Comparison of ENCODE assay signal across 23 cellular contexts in genomic region chr7:78441737-78442136, GRCh38.
DNase-seq lines count a peak whose midpoint lies in the region; ATAC-seq and TF ChIP-seq lines count a peak whose summit lies in the region.
"Had no signal": no experiment of that assay in that cellular context is flagged by ENCODE, and none has a peak within 500 bp of the region (broad histone marks: within the 10 kb centered on the region; RNA-seq: fewer than 3 reads in every experiment).

No MANE protein-coding gene starts in this region.

- no peaks in the 10 kb centered on the region for H3K79me1 ChIP-seq in H9 (ENCODE audit: insufficient read depth, low read depth, low read length, poor library complexity, severe bottlenecking)
- H3K79me1 ChIP-seq in mesendoderm (ENCODE audit: low read length), result no peaks in the 10 kb centered on the region

- H3T11ph ChIP-seq in H9 (ENCODE audit: low read length), result no peak overlapping the region

- no peak overlapping the region for H2BK15ac ChIP-seq in H9 (ENCODE audit: low read depth, low read length)
- H2BK15ac ChIP-seq in mesendoderm (replicated peaks; ENCODE audit: low read depth), result no peak overlapping the region

- no peak overlapping the region for H4K91ac ChIP-seq in H9 (ENCODE audit: insufficient read length, low read depth, low read length)

- H4K5ac ChIP-seq in H9 (ENCODE audit: insufficient read length, low read depth, low read length) (no peak overlapping the region), mesendoderm (ENCODE audit: low read length) (no peak overlapping the region)

- H2BK120ac ChIP-seq in H9 (ENCODE audit: low read depth, low read length, poor library complexity, severe bottlenecking) (no peak overlapping the region), mesendoderm (ENCODE audit: low read depth, low read length) (no peak overlapping the region)

- H2AFZ ChIP-seq in GM23338 (no peak overlapping the region), H9 (ENCODE audit: low read length) (no peak overlapping the region)
- H2AFZ ChIP-seq: GM23248, PC-9 had no signal

- H2BK5ac ChIP-seq in H9 (ENCODE audit: insufficient read length, low read length), result no peak overlapping the region
- no peak overlapping the region for H2BK5ac ChIP-seq in mesendoderm (ENCODE audit: low read length)

- H3F3A ChIP-seq in GM23338 (replicated peaks; ENCODE audit: low read depth), result no peaks in the 10 kb centered on the region

- H3K27ac Mint-ChIP-seq in GM23338, result 0 out of 2 replicates have a peak overlapping the region, but pooled peaks have one; percentile 1
- peak overlapping the region in 2 of 3 experiments; percentile 23 to 61; a peak in 2 of 7 replicates for H3K27ac Mint-ChIP-seq in H9
- no peak overlapping the region for H3K27ac Mint-ChIP-seq in nephron progenitor cell
- H3K27ac Mint-ChIP-seq: CD4-positive, alpha-beta memory T cell; T-cell had no signal

- no peaks in the 10 kb centered on the region for H4K20me1 ChIP-seq in GM23338 (replicated peaks; ENCODE audit: insufficient read depth)
- H4K20me1 ChIP-seq in H9 (ENCODE audit: control insufficient read depth, insufficient read depth, insufficient read length), result no peaks in the 10 kb centered on the region

- no peak overlapping the region for H3K27ac ChIP-seq in GM23338 (ENCODE audit: low read depth)
- no peak overlapping the region for H3K27ac ChIP-seq in H9 (ENCODE audit: insufficient read length, low read depth, low read length)
- H3K27ac ChIP-seq in mesendoderm (ENCODE audit: low read depth, low read length), result no peak overlapping the region
- H3K27ac ChIP-seq: GM23248, PC-9, SJCRH30 had no signal

- no peaks in the 10 kb centered on the region for H3K36me3 Mint-ChIP-seq in GM23338 (ENCODE audit: low read depth)
- H3K36me3 Mint-ChIP-seq in H9 (ENCODE audit: insufficient read depth in 1 of 3, low read depth in 3 of 3), result no peaks in the 10 kb centered on the region
- H3K36me3 Mint-ChIP-seq in nephron progenitor cell (ENCODE audit: low read depth), result no peaks in the 10 kb centered on the region
- H3K36me3 Mint-ChIP-seq: CD4-positive, alpha-beta memory T cell; T-cell had no signal

- ATAC-seq in GM23338 (peak; percentile 89), SK-N-SH treated with all-trans-retinoic acid at 6 μM for 48 hours (peak; percentile 37; the same call in 2 of the 3 replicates)
- ATAC-seq: K562, Right ventricle myocardium inferior, T-cell had no signal

- H3K36me3 ChIP-seq in GM23338 (ENCODE audit: insufficient read depth), result no peaks in the 10 kb centered on the region
- no peaks in the 10 kb centered on the region for H3K36me3 ChIP-seq in mesendoderm (ENCODE audit: control insufficient read depth, insufficient read depth, low read length)
- H3K36me3 ChIP-seq: SJCRH30 had no signal

- TF ChIP-seq CTCF in GM23338 (conservative IDR thresholded peaks at IDR 0.05; ENCODE audit: low read depth in 2 of 2), result no peak; a peak in 1 of 4 replicates
- peak; percentile 36; the same call in 2 of the 3 replicates for TF ChIP-seq CTCF in H9 (conservative IDR thresholded peaks at IDR 0.05)
- TF ChIP-seq CTCF in nephron progenitor cell (IDR thresholded peaks at IDR 0.05), result no peak

- H3K79me2 ChIP-seq in GM23338 (replicated peaks; ENCODE audit: insufficient read depth) (no peaks in the 10 kb centered on the region), H9 (ENCODE audit: insufficient read depth, low read length) (no peaks in the 10 kb centered on the region), mesendoderm (ENCODE audit: control insufficient read depth, insufficient read depth, low read length) (no peaks in the 10 kb centered on the region)

- WGBS in H9 (ENCODE audit: extremely low coverage, insufficient read length, low lambda C conversion rate), result no CpG with 5 or more reads among the region's 2 CpGs
- WGBS in mesendoderm (ENCODE audit: extremely low coverage, insufficient coverage, low lambda C conversion rate), result no CpG with 5 or more reads among the region's 2 CpGs

- no peaks in the 10 kb centered on the region for H3K9me3 Mint-ChIP-seq in GM23338
- no peaks in the 10 kb centered on the region for H3K9me3 Mint-ChIP-seq in H9
- H3K9me3 Mint-ChIP-seq in nephron progenitor cell, result no peaks in the 10 kb centered on the region

- DNase-seq in GM23338 (ENCODE audit: low spot score) (peak; percentile 71), H9 (no peak), mesendoderm (peak; percentile 20), nephron progenitor cell (no peak), HUDEP-2 (lab: John Stamatoyannopoulos, UW; ENCODE audit: unreplicated experiment in 76 of 76) (no peak), NCI-H2029 treated with DMSO at 0.1 percent for 48 hours (lab: John Stamatoyannopoulos, UW) (no peak)
- DNase-seq: C1 segment of cervical spinal cord; CD4-positive, alpha-beta memory T cell; COR-L47; GM23248; HCEC 1CT; Kasumi-1; NCI-H1436; NCI-H187; NCI-H446 treated with DMSO at 0.1 percent for 48 hours; NCI-H526; NK-92 treated with Interleukin-12 subunit alpha and Interleukin-12 subunit beta, amount 100 ng/mL, for 24 hours; PC-9; SJCRH30; T-cell had no signal

- H3K27me3 Mint-ChIP-seq in GM23338 (ENCODE audit: insufficient read depth, low read depth, poor library complexity) (no peaks in the 10 kb centered on the region), H9 (ENCODE audit: low read depth) (no peaks in the 10 kb centered on the region), nephron progenitor cell (ENCODE audit: low read depth, poor library complexity) (no peaks in the 10 kb centered on the region)
- H3K27me3 Mint-ChIP-seq: CD4-positive, alpha-beta memory T cell; T-cell had no signal

- H2AK5ac ChIP-seq in H9 (ENCODE audit: insufficient read length, low read length) (no peak overlapping the region), mesendoderm (ENCODE audit: low read length) (no peak overlapping the region)

- no peak overlapping the region for H2BK20ac ChIP-seq in H9 (ENCODE audit: low read depth, low read length, poor library complexity, severe bottlenecking)

- no peaks in the 10 kb centered on the region for H3K9me3 ChIP-seq in H9 (ENCODE audit: control insufficient read depth, low read depth, low read length)
- H3K9me3 ChIP-seq: SJCRH30 had no signal

- no peak overlapping the region for H3K56ac ChIP-seq in H9 (ENCODE audit: insufficient read length, low read depth, low read length)
- H3K56ac ChIP-seq in mesendoderm (ENCODE audit: low read length), result no peak overlapping the region

- H3K4me1 ChIP-seq in GM23338 (ENCODE audit: insufficient read depth) (0 out of 2 replicates have a peak, but pooled peaks cover 10% of the 10 kb centered on the region), H9 (ENCODE audit: insufficient read depth, low read length) (no peaks in the 10 kb centered on the region), mesendoderm (ENCODE audit: control insufficient read depth, low read depth, low read length) (no peaks in the 10 kb centered on the region)
- H3K4me1 ChIP-seq: SJCRH30 had no signal

- no peak overlapping the region for H3K23ac ChIP-seq in H9 (ENCODE audit: insufficient read length, low read depth, low read length)
- H3K23ac ChIP-seq in mesendoderm (ENCODE audit: low read length), result no peak overlapping the region

- H3K9ac ChIP-seq in H9 (ENCODE audit: extremely low read depth, insufficient read length, low read length) (no peak overlapping the region), mesendoderm (ENCODE audit: low read length) (no peak overlapping the region)
- H3K9ac ChIP-seq: GM23248 had no signal

- H3K4me2 ChIP-seq in GM23338 (no peak overlapping the region), H9 (ENCODE audit: insufficient read depth, insufficient read length, low read length) (no peak overlapping the region), mesendoderm (ENCODE audit: low read length) (no peak overlapping the region)
- H3K4me2 ChIP-seq: PC-9 had no signal

- H3K4me1 Mint-ChIP-seq in GM23338 (peaks cover 22% of the 10 kb centered on the region), H9 (peaks cover 4 to 7% of the 10 kb centered on the region in 2 experiments; a peak in 2 of 4 replicates), nephron progenitor cell (peaks cover 31% of the 10 kb centered on the region)
- H3K4me1 Mint-ChIP-seq: CD4-positive, alpha-beta memory T cell; T-cell had no signal

- no peak overlapping the region for H2BK12ac ChIP-seq in H9 (ENCODE audit: insufficient read length, low read depth, low read length)

- H3K14ac ChIP-seq in H9 (ENCODE audit: insufficient read depth, low read length), result no peak overlapping the region

- no peaks in the 10 kb centered on the region for H3K9me2 ChIP-seq in GM23338 (ENCODE audit: insufficient read depth)

- H3K4me3 ChIP-seq in GM23338 (no peak overlapping the region), mesendoderm (ENCODE audit: low read length) (no peak overlapping the region)
- H3K4me3 ChIP-seq: GM23248, K562, PC-9, SJCRH30 had no signal

- H3K27me3 ChIP-seq in GM23338 (ENCODE audit: insufficient read depth), result no peaks in the 10 kb centered on the region
- H3K27me3 ChIP-seq in H9 (ENCODE audit: insufficient read depth, low read length), result no peaks in the 10 kb centered on the region
- no peaks in the 10 kb centered on the region for H3K27me3 ChIP-seq in mesendoderm (ENCODE audit: insufficient read depth, low read length, poor library complexity)
- H3K27me3 ChIP-seq: SJCRH30 had no signal

- H3K4ac ChIP-seq in H9 (ENCODE audit: low read depth, low read length), result no peak overlapping the region
- H3K4ac ChIP-seq in mesendoderm (ENCODE audit: low read depth, low read length), result no peak overlapping the region

- H4K8ac ChIP-seq in H9 (replicated peaks; ENCODE audit: insufficient read length, low read depth, low read length) (no peak overlapping the region), mesendoderm (ENCODE audit: low read depth, low read length) (no peak overlapping the region)

- no peaks in the 10 kb centered on the region for H3K23me2 ChIP-seq in H9 (ENCODE audit: insufficient read length, low read depth, low read length, poor library complexity, severe bottlenecking)

- H3K18ac ChIP-seq in H9 (ENCODE audit: insufficient read length, low read depth, low read length) (no peak overlapping the region), mesendoderm (ENCODE audit: low read length) (no peak overlapping the region)

- H3K4me3 Mint-ChIP-seq in GM23338, result no peak overlapping the region
- no peak overlapping the region for H3K4me3 Mint-ChIP-seq in H9
- H3K4me3 Mint-ChIP-seq in nephron progenitor cell, result no peak overlapping the region
- H3K4me3 Mint-ChIP-seq: CD4-positive, alpha-beta memory T cell; T-cell had no signal

TF ChIP-seq in GM23338, 12 proteins besides CTCF, POLR2A, EP300 and RAD21 (continues in another document):
- no peak for TF ChIP-seq ZNF331 (CRISPR knock-in tag; IDR thresholded peaks at IDR 0.05; ENCODE audit: low read depth)

TF ChIP-seq in SK-N-SH treated with all-trans-retinoic acid at 6 μM for 48 hours, 23 proteins besides CTCF, POLR2A, EP300 and RAD21 (continues in another document):
- TF ChIP-seq, protein P1, sequence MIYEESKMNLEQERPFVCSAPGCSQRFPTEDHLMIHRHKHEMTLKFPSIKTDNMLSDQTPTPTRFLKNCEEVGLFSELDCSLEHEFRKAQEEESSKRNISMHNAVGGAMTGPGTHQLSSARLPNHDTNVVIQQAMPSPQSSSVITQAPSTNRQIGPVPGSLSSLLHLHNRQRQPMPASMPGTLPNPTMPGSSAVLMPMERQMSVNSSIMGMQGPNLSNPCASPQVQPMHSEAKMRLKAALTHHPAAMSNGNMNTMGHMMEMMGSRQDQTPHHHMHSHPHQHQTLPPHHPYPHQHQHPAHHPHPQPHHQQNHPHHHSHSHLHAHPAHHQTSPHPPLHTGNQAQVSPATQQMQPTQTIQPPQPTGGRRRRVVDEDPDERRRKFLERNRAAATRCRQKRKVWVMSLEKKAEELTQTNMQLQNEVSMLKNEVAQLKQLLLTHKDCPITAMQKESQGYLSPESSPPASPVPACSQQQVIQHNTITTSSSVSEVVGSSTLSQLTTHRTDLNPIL (CRISPR knock-in tag; IDR thresholded peaks at IDR 0.05; ENCODE audit: low read depth), result no peak

Comparison
In these comparisons a context has a peak if more than half of its experiments do, and no peak if none do; other contexts are left out.
1. DNase-seq: peak in GM23338 (single experiment) and mesendoderm (single experiment); none in H9 (single experiment), nephron progenitor cell (single experiment), HUDEP-2 (0 of 76) and NCI-H2029 treated with DMSO at 0.1 percent for 48 hours (single experiment).